7 cellular contexts compared by ENCODE assay signal in the genomic region with DNA sequence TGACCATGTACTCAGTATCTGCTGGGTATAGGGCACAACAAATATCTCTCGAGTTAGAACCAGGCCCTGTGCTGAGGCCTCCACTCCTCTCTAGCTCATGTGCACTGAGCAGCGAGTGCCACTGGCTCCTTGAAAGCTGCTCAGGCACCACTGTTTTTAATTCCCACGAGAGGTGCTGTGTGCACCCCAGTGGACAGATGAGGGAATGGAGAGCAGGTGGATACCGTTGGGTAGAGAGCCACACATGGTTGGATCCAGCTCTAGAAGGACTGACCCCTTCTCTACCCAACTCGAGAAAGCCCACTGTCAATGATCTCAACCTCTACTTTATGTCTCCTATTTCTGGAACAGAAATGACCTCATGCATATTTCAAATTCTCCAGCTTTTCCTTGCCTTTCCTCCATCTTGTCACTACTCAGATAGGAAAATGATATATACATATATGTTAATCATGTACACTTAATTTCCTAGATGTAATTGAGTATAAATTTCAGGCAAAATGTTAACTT.
A peak's percentile ranks its signal among the peaks of the same experiment; 100 is the strongest.
DNase-seq lines count a peak whose midpoint lies in the region; TF ChIP-seq lines count a peak whose summit lies in the region.
"Not testable (repeated sequence)": the region's sequence is repeated elsewhere in the genome, so short reads cannot be mapped to it uniquely, and the experiment has no call there.

No MANE protein-coding gene starts in this region.

- CTCF ChIA-PET in MCF 10A (lab: Yijun Ruan, JAX), result not testable (repeated sequence)

- BruUV-seq in MCF 10A (replicated peaks; lab: Mats Ljungman, UMichigan), result not testable (repeated sequence)

- not testable (repeated sequence) for H3K9me3 Mint-ChIP-seq in MCF 10A (ENCODE audit: unreplicated experiment); progenitor cell of endocrine pancreas (ENCODE audit: low read depth)

- H3K9me3 ChIP-seq in SJCRH30 (replicated peaks), result not testable (repeated sequence)

- POLR2A ChIA-PET in MCF 10A (lab: Yijun Ruan, JAX), result not testable (repeated sequence)

- H3K4me1 Mint-ChIP-seq in MCF 10A (ENCODE audit: insufficient read depth, unreplicated experiment), result peaks cover 16% of the 10 kb centered on the region
- H3K4me1 Mint-ChIP-seq in progenitor cell of endocrine pancreas (ENCODE audit: low read depth), result peaks cover 12% of the 10 kb centered on the region

- H3K36me3 ChIP-seq in SJCRH30; kidney epithelial cell (ENCODE audit: control insufficient read depth, insufficient read depth, low read length): not testable (repeated sequence)

- DNase-seq in DMS53 (lab: John Stamatoyannopoulos, UW) (peak; percentile 21), HT1080 (ENCODE audit: low read depth) (peak; percentile 9), NCI-H69 (lab: John Stamatoyannopoulos, UW) (peak; percentile 8), SJCRH30 (peak; percentile 44 to 52)
- not testable (repeated sequence) for DNase-seq in MCF 10A (ENCODE audit: unreplicated experiment); kidney epithelial cell (ENCODE audit: low read depth); progenitor cell of endocrine pancreas (ENCODE audit: low spot score, unreplicated experiment)

- H3K4me3 ChIP-seq in SJCRH30; kidney epithelial cell (ENCODE audit: low read depth, low read length): not testable (repeated sequence)

- intact Hi-C loops in MCF 10A (cut with micrococcal nuclease), result not testable (repeated sequence)

- H3K36me3 Mint-ChIP-seq in MCF 10A (ENCODE audit: insufficient read depth, unreplicated experiment); progenitor cell of endocrine pancreas (ENCODE audit: insufficient read depth): not testable (repeated sequence)

- TF ChIP-seq CTCF in MCF 10A (IDR thresholded peaks at IDR 0.05; ENCODE audit: unreplicated experiment) (peak; percentile 25), kidney epithelial cell (IDR thresholded peaks at IDR 0.05; ENCODE audit: insufficient read depth, low read length, poor library complexity, severe bottlenecking) (peak; percentile 14), progenitor cell of endocrine pancreas (IDR thresholded peaks at IDR 0.05; ENCODE audit: unreplicated experiment) (peak; percentile 7)

- H3K27ac Mint-ChIP-seq in MCF 10A (ENCODE audit: low read depth, unreplicated experiment); progenitor cell of endocrine pancreas: not testable (repeated sequence)

- peaks cover 26% of the 10 kb centered on the region for H3K4me1 ChIP-seq in SJCRH30

- not testable (repeated sequence) for H3K4me3 Mint-ChIP-seq in MCF 10A (ENCODE audit: unreplicated experiment); progenitor cell of endocrine pancreas (ENCODE audit: low read depth)

- peak overlapping the region; percentile 37 for H3K27ac ChIP-seq in SJCRH30

- not testable (repeated sequence) for H3K27me3 Mint-ChIP-seq in MCF 10A (ENCODE audit: insufficient read depth, unreplicated experiment); progenitor cell of endocrine pancreas

- not testable (repeated sequence) for H3K27me3 ChIP-seq in SJCRH30; kidney epithelial cell (ENCODE audit: control insufficient read depth, insufficient read depth, low read length)
